Comparison of ENCODE assay signal across 8 cellular contexts in genomic region chrX:47623540-47624027, GRCh38. TPM values are rescaled to one million over a fixed set of nuclear protein-coding genes. Genes with fewer than 3 reads are reported as not detected.
DNase-seq lines count a peak whose midpoint lies in the region; ATAC-seq and TF ChIP-seq lines count a peak whose summit lies in the region.

No MANE protein-coding gene starts in this region.

- peak overlapping the region; percentile 46 for H3K9ac ChIP-seq in neural cell (ENCODE audit: low read length)

- peak; percentile 3 for DNase-seq in activated CD4-positive, CD25-positive, alpha-beta regulatory T cell treated with anti-CD3 and anti-CD28 coated beads, Interleukin-2, amount 50 U/mL, for 16 hours (ENCODE audit: low read depth, low spot score)
- no peak for DNase-seq in activated CD4-positive, CD25-positive, alpha-beta regulatory T cell treated with anti-CD3 and anti-CD28 coated beads, Interleukin-2, amount 50 U/mL, for 72 hours
- DNase-seq in NCI-H524 treated with DMSO at 0.1 percent for 48 hours (lab: John Stamatoyannopoulos, UW) (peak; percentile 78), fibroblast of peridontal ligament (ENCODE audit: extremely low read depth) (peak; percentile 64), foreskin melanocyte (no peak)
- DNase-seq in activated T-helper 1 cell treated with anti-CD3 and anti-CD28 coated beads, Interleukin-12 subunit alpha, Interleukin-12 subunit beta, Interleukin-2, Interleukin-4 antibody, amounts not matched to agents 30 ng/mL and 10 ng/mL and 1 ng/mL, durations not matched to agents 14 hours and 24 hours and 36 hours (ENCODE audit: low spot score): peak; percentile 17

- intact Hi-C loops in activated T-helper 1 cell treated with anti-CD3 and anti-CD28 coated beads, Interleukin-12 subunit alpha, Interleukin-12 subunit beta, Interleukin-2, Interleukin-4 antibody, amounts not matched to agents 30 ng/mL and 10 ng/mL and 1 ng/mL, durations not matched to agents 14 hours and 24 hours and 36 hours (cut with micrococcal nuclease): loop anchor here (1.0 to 5.0 kb wide), 2 partner anchors 41 to 61 kb away; partner anchors contain the start of genes ARAF and TIMP1

- H3K4me2 ChIP-seq in neural cell (ENCODE audit: low read length): no peak overlapping the region

- TF ChIP-seq RAD21 in neural cell (conservative IDR thresholded peaks at IDR 0.05): peak; percentile 15

- H3K36me3 ChIP-seq in neural cell (ENCODE audit: insufficient read depth, low read length): no peaks in the 10 kb centered on the region

- no peaks in the 10 kb centered on the region for H3K27me3 ChIP-seq in neural cell (ENCODE audit: insufficient read depth, low read depth, low read length)

- H3K36me3 Mint-ChIP-seq in activated T-helper 1 cell treated with anti-CD3 and anti-CD28 coated beads, Interleukin-12 subunit alpha, Interleukin-12 subunit beta, Interleukin-2, Interleukin-4 antibody, amounts not matched to agents 30 ng/mL and 10 ng/mL and 1 ng/mL, durations not matched to agents 14 hours and 24 hours and 36 hours (ENCODE audit: low read depth): peaks cover 12% of the 10 kb centered on the region

- H3K27me3 Mint-ChIP-seq in activated T-helper 1 cell treated with anti-CD3 and anti-CD28 coated beads, Interleukin-12 subunit alpha, Interleukin-12 subunit beta, Interleukin-2, Interleukin-4 antibody, amounts not matched to agents 30 ng/mL and 10 ng/mL and 1 ng/mL, durations not matched to agents 14 hours and 24 hours and 36 hours (ENCODE audit: insufficient read depth): peaks cover 9% of the 10 kb centered on the region

- H3K4me1 Mint-ChIP-seq in activated T-helper 1 cell treated with anti-CD3 and anti-CD28 coated beads, Interleukin-12 subunit alpha, Interleukin-12 subunit beta, Interleukin-2, Interleukin-4 antibody, amounts not matched to agents 30 ng/mL and 10 ng/mL and 1 ng/mL, durations not matched to agents 14 hours and 24 hours and 36 hours (ENCODE audit: low read depth): peaks cover 21% of the 10 kb centered on the region

- H3K27ac ChIP-seq in neural cell (ENCODE audit: low read length): peak overlapping the region; percentile 12

- no peaks in the 10 kb centered on the region for H3K79me2 ChIP-seq in neural cell (replicated peaks; ENCODE audit: insufficient read depth, low read length)

- H2AFZ ChIP-seq in neural cell (ENCODE audit: low read depth, low read length): no peak overlapping the region

- no peaks in the 10 kb centered on the region for H3K9me2 ChIP-seq in neural cell (ENCODE audit: insufficient read depth, low read length)

- ATAC-seq in HG02981 (IDR thresholded peaks at IDR 0.05; ENCODE audit: unreplicated experiment): no peak

- TF ChIP-seq CTCF in neural cell (IDR thresholded peaks at IDR 0.05; ENCODE audit: poor library complexity, severe bottlenecking): no peak

- H3K9me3 Mint-ChIP-seq in activated T-helper 1 cell treated with anti-CD3 and anti-CD28 coated beads, Interleukin-12 subunit alpha, Interleukin-12 subunit beta, Interleukin-2, Interleukin-4 antibody, amounts not matched to agents 30 ng/mL and 10 ng/mL and 1 ng/mL, durations not matched to agents 14 hours and 24 hours and 36 hours: no peaks in the 10 kb centered on the region

- H3F3A ChIP-seq in neural cell (ENCODE audit: insufficient read depth, low read length, poor library complexity, severe bottlenecking): no peaks in the 10 kb centered on the region

- no peaks in the 10 kb centered on the region for H4K20me1 ChIP-seq in neural cell (ENCODE audit: insufficient read depth)

- H3K9me3 ChIP-seq in neural cell (ENCODE audit: low read length): no peaks in the 10 kb centered on the region

- no peak for TF ChIP-seq EP300 in neural cell (conservative IDR thresholded peaks at IDR 0.05; ENCODE audit: poor library complexity, severe bottlenecking)

- H3K4me3 Mint-ChIP-seq in activated T-helper 1 cell treated with anti-CD3 and anti-CD28 coated beads, Interleukin-12 subunit alpha, Interleukin-12 subunit beta, Interleukin-2, Interleukin-4 antibody, amounts not matched to agents 30 ng/mL and 10 ng/mL and 1 ng/mL, durations not matched to agents 14 hours and 24 hours and 36 hours: peak overlapping the region; percentile 79

- H3K27ac Mint-ChIP-seq in activated T-helper 1 cell treated with anti-CD3 and anti-CD28 coated beads, Interleukin-12 subunit alpha, Interleukin-12 subunit beta, Interleukin-2, Interleukin-4 antibody, amounts not matched to agents 30 ng/mL and 10 ng/mL and 1 ng/mL, durations not matched to agents 14 hours and 24 hours and 36 hours: no peak overlapping the region

- peak overlapping the region; percentile 60 for H3K4me3 ChIP-seq in neural cell (ENCODE audit: low read length)

TF ChIP-seq in neural cell, 6 proteins besides CTCF, POLR2A, EP300 and RAD21:
- no peak for TF ChIP-seq TAF1 (IDR thresholded peaks at IDR 0.05; ENCODE audit: low read depth)
- TF ChIP-seq POLR2AphosphoS5 (IDR thresholded peaks at IDR 0.05): no peak
- TF ChIP-seq REST (IDR thresholded peaks at IDR 0.05; ENCODE audit: borderline replicate concordance): no peak
- TF ChIP-seq EZH2 (IDR thresholded peaks at IDR 0.05; ENCODE audit: borderline replicate concordance, insufficient read depth, low read length, poor library complexity, severe bottlenecking): no peak
- no peak for TF ChIP-seq SMC3 (conservative IDR thresholded peaks at IDR 0.05; ENCODE audit: poor library complexity)
- TF ChIP-seq MXI1 (conservative IDR thresholded peaks at IDR 0.05; ENCODE audit: poor library complexity, severe bottlenecking): no peak

RNA-seq across cellular contexts. Expression of gene SYN1, which starts 3.9 kb away (rescaled TPM):
- total RNA-seq in activated T-helper 1 cell treated with anti-CD3 and anti-CD28 coated beads, Interleukin-12 subunit alpha, Interleukin-12 subunit beta, Interleukin-2, Interleukin-4 antibody, amounts not matched to agents 30 ng/mL and 10 ng/mL and 1 ng/mL, durations not matched to agents 14 hours and 24 hours and 36 hours: 0.21 and 0.22 TPM in 2 replicates
- 4.3 and 6.7 TPM in 2 replicates for polyA plus RNA-seq in neural cell
- polyA minus RNA-seq in neural cell: 10.7 and 10.9 TPM in 2 replicates

RNA-seq across cellular contexts. Expression of gene CFP, which starts 6.1 kb away (rescaled TPM):
- total RNA-seq in activated T-helper 1 cell treated with anti-CD3 and anti-CD28 coated beads, Interleukin-12 subunit alpha, Interleukin-12 subunit beta, Interleukin-2, Interleukin-4 antibody, amounts not matched to agents 30 ng/mL and 10 ng/mL and 1 ng/mL, durations not matched to agents 14 hours and 24 hours and 36 hours: 2.3 and 4.9 TPM in 2 replicates
- polyA plus RNA-seq in neural cell: 2.7 and 4.8 TPM in 2 replicates
- 1.5 and 1.7 TPM in 2 replicates for polyA minus RNA-seq in neural cell

RNA-seq across cellular contexts. Expression of gene ELK1, which starts 26.8 kb away (rescaled TPM):
- 99.3 TPM in 2 replicates for total RNA-seq in activated T-helper 1 cell treated with anti-CD3 and anti-CD28 coated beads, Interleukin-12 subunit alpha, Interleukin-12 subunit beta, Interleukin-2, Interleukin-4 antibody, amounts not matched to agents 30 ng/mL and 10 ng/mL and 1 ng/mL, durations not matched to agents 14 hours and 24 hours and 36 hours
- 21.2 and 31.8 TPM in 2 replicates for polyA plus RNA-seq in neural cell
- 23.3 and 24.6 TPM in 2 replicates for polyA minus RNA-seq in neural cell

RNA-seq across cellular contexts. Expression of gene UXT, which starts 35.4 kb away (rescaled TPM):
- total RNA-seq in activated T-helper 1 cell treated with anti-CD3 and anti-CD28 coated beads, Interleukin-12 subunit alpha, Interleukin-12 subunit beta, Interleukin-2, Interleukin-4 antibody, amounts not matched to agents 30 ng/mL and 10 ng/mL and 1 ng/mL, durations not matched to agents 14 hours and 24 hours and 36 hours: 163 and 173 TPM in 2 replicates
- polyA plus RNA-seq in neural cell: 141 and 153 TPM in 2 replicates
- polyA minus RNA-seq in neural cell: 32.6 and 33.8 TPM in 2 replicates

RNA-seq across cellular contexts. Expression of gene TIMP1, which starts 41.3 kb away (rescaled TPM):
- 61.7 and 70.1 TPM in 2 replicates for total RNA-seq in activated T-helper 1 cell treated with anti-CD3 and anti-CD28 coated beads, Interleukin-12 subunit alpha, Interleukin-12 subunit beta, Interleukin-2, Interleukin-4 antibody, amounts not matched to agents 30 ng/mL and 10 ng/mL and 1 ng/mL, durations not matched to agents 14 hours and 24 hours and 36 hours
- polyA plus RNA-seq in neural cell: 2.0 and 3.9 TPM in 2 replicates
- 0.97 TPM in 1 of 2 replicates, not detected in the other for polyA minus RNA-seq in neural cell

Comparison
In these comparisons a context has a peak if more than half of its experiments do, and no peak if none do; other contexts are left out.
1. DNase-seq: peak in activated CD4-positive, CD25-positive, alpha-beta regulatory T cell treated with anti-CD3 and anti-CD28 coated beads, Interleukin-2, amount 50 U/mL, for 16 hours (single experiment), NCI-H524 treated with DMSO at 0.1 percent for 48 hours (single experiment), activated T-helper 1 cell treated with anti-CD3 and anti-CD28 coated beads, Interleukin-12 subunit alpha, Interleukin-12 subunit beta, Interleukin-2, Interleukin-4 antibody, amounts not matched to agents 30 ng/mL and 10 ng/mL and 1 ng/mL, durations not matched to agents 14 hours and 24 hours and 36 hours (single experiment) and fibroblast of peridontal ligament (single experiment); none in activated CD4-positive, CD25-positive, alpha-beta regulatory T cell treated with anti-CD3 and anti-CD28 coated beads, Interleukin-2, amount 50 U/mL, for 72 hours (single experiment) and foreskin melanocyte (single experiment).